ENCODE assay signal across 10 cellular contexts in the genomic region with DNA sequence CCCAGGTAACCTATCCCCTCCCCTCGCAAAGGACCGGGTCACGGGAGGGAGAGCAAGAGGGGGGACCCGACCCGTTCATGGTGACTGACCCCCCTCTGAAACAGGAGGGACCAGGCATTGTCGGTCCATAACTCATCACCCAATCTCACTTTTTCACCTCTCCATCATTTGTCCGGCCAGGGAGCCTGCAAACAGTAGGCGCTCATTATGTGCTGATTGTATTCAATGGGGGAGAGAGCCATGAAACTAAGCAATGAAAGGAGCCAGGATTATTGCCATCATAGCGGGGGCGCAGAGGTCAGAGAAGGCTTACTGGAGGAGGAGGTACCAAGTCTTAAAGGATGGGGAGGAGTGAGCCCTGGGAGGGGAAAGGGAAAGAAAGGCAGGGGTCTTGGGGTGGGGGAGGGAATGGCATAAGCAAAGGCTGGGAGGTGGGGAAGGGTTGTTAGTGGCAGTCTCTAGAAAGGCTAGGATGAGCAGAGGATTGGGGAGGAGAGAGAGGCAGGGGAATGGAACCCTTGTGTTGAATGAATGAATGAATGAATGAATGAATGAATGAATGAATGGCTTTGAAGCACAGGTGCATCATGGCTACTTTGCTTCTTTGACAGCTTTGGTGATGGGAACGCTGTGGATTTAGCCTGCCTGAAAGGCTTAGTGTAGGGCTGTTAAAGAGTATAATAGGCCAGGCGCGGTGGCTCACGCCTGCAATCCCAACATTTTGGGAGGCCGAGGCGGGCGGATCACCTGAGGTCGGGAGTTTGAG. TPM values are rescaled to one million over a fixed set of nuclear protein-coding genes. Genes with fewer than 3 reads are reported as not detected.
A peak's percentile ranks its signal among the peaks of the same experiment; 100 is the strongest.
DNase-seq lines count a peak whose midpoint lies in the region; TF ChIP-seq lines count a peak whose summit lies in the region.
"Had no signal": no experiment of that assay in that cellular context is flagged by ENCODE, and none has a peak within 500 bp of the region (broad histone marks: within the 10 kb centered on the region; RNA-seq: fewer than 3 reads in every experiment).

No MANE protein-coding gene starts in this region.

- H3K27ac Mint-ChIP-seq in activated naive CD4-positive, alpha-beta T cell treated with anti-CD3 and anti-CD28 coated beads, Interleukin-2, amount 50 U/mL, for 24 hours: peak overlapping the region; percentile 86
- H3K27ac Mint-ChIP-seq in activated naive CD8-positive, alpha-beta T cell treated with anti-CD3 and anti-CD28 coated beads for 36 hours: peak overlapping the region; percentile 80
- no peak overlapping the region for H3K27ac Mint-ChIP-seq in type B pancreatic cell

- H3K4me1 Mint-ChIP-seq in activated naive CD4-positive, alpha-beta T cell treated with anti-CD3 and anti-CD28 coated beads, Interleukin-2, amount 50 U/mL, for 24 hours: peaks cover 8% of the 10 kb centered on the region
- peaks cover 13% of the 10 kb centered on the region for H3K4me1 Mint-ChIP-seq in activated naive CD8-positive, alpha-beta T cell treated with anti-CD3 and anti-CD28 coated beads for 36 hours
- no peaks in the 10 kb centered on the region for H3K4me1 Mint-ChIP-seq in type B pancreatic cell (ENCODE audit: unreplicated experiment)

- no peak for TF ChIP-seq RAD21 in liver (IDR thresholded peaks at IDR 0.05)

- no peaks in the 10 kb centered on the region for H3K9me3 ChIP-seq in liver (ENCODE audit: control insufficient read depth in 4 of 4, low read length in 3 of 4)

- 79% methylated on average over 18 of the region's 18 CpGs for WGBS in liver

- no peaks in the 10 kb centered on the region for H3K27me3 ChIP-seq in liver (ENCODE audit: control insufficient read depth in 4 of 4, insufficient read depth in 4 of 4, low read length in 3 of 4)

- H3K27me3 Mint-ChIP-seq in activated naive CD4-positive, alpha-beta T cell treated with anti-CD3 and anti-CD28 coated beads, Interleukin-2, amount 50 U/mL, for 24 hours: no peaks in the 10 kb centered on the region
- no peaks in the 10 kb centered on the region for H3K27me3 Mint-ChIP-seq in activated naive CD8-positive, alpha-beta T cell treated with anti-CD3 and anti-CD28 coated beads for 36 hours
- peaks cover 21% of the 10 kb centered on the region for H3K27me3 Mint-ChIP-seq in type B pancreatic cell

- peak overlapping the region; percentile 88 for H3K4me3 Mint-ChIP-seq in activated naive CD4-positive, alpha-beta T cell treated with anti-CD3 and anti-CD28 coated beads, Interleukin-2, amount 50 U/mL, for 24 hours
- peak overlapping the region; percentile 83 for H3K4me3 Mint-ChIP-seq in activated naive CD8-positive, alpha-beta T cell treated with anti-CD3 and anti-CD28 coated beads for 36 hours
- H3K4me3 Mint-ChIP-seq in type B pancreatic cell: peak overlapping the region; percentile 76

- no peak overlapping the region for H3K9ac ChIP-seq in liver (ENCODE audit: low read depth in 1 of 2, low read length in 2 of 2)

- peak overlapping the region; percentile 72 to 87 (median 83) for H3K4me3 ChIP-seq in liver (ENCODE audit: low read depth in 1 of 3, low read length in 3 of 3)

- no peak for DNase-seq in activated naive CD4-positive, alpha-beta T cell (lab: John Stamatoyannopoulos, UW)
- DNase-seq in activated naive CD8-positive, alpha-beta T cell treated with anti-CD3 and anti-CD28 coated beads for 36 hours: no peak
- no peak for DNase-seq in type B pancreatic cell (ENCODE audit: extremely low spot score, unreplicated experiment)
- DNase-seq in cortex of kidney (lab: John Stamatoyannopoulos, UW): no peak
- DNase-seq in HK-2 (ENCODE audit: unreplicated experiment): no peak
- no peak for DNase-seq in iPS-NIHi11 (ENCODE audit: low spot score)
- DNase-seq: glutamatergic neuron, NCI-H1048 had no signal

- peaks cover 16 to 51% (median 40%) of the 10 kb centered on the region in 4 donors for H3K4me1 ChIP-seq in liver (ENCODE audit: control insufficient read depth in 4 of 4, insufficient read depth in 4 of 4, low read length in 3 of 4)

- no peaks in the 10 kb centered on the region for H3K9me3 Mint-ChIP-seq in activated naive CD4-positive, alpha-beta T cell treated with anti-CD3 and anti-CD28 coated beads, Interleukin-2, amount 50 U/mL, for 24 hours
- H3K9me3 Mint-ChIP-seq in activated naive CD8-positive, alpha-beta T cell treated with anti-CD3 and anti-CD28 coated beads for 36 hours: no peaks in the 10 kb centered on the region
- no peaks in the 10 kb centered on the region for H3K9me3 Mint-ChIP-seq in type B pancreatic cell

- peaks cover 8 to 22% (median 14%) of the 10 kb centered on the region in 4 donors for H3K36me3 ChIP-seq in liver (ENCODE audit: control insufficient read depth in 4 of 4, insufficient read depth in 3 of 4, low read depth in 1 of 4, low read length in 3 of 4)

- no peak for TF ChIP-seq CTCF in liver (IDR thresholded peaks at IDR 0.05; ENCODE audit: low read depth, low read length, missing input control)
- TF ChIP-seq CTCF in type B pancreatic cell (conservative IDR thresholded peaks at IDR 0.05): no peak

- peaks cover 3% of the 10 kb centered on the region for H3K36me3 Mint-ChIP-seq in activated naive CD4-positive, alpha-beta T cell treated with anti-CD3 and anti-CD28 coated beads, Interleukin-2, amount 50 U/mL, for 24 hours
- peaks cover 28% of the 10 kb centered on the region for H3K36me3 Mint-ChIP-seq in activated naive CD8-positive, alpha-beta T cell treated with anti-CD3 and anti-CD28 coated beads for 36 hours
- peaks cover 5% of the 10 kb centered on the region for H3K36me3 Mint-ChIP-seq in type B pancreatic cell

- peak overlapping the region; percentile 95 to 97 for H3K27ac ChIP-seq in liver (ENCODE audit: low read depth in 1 of 2, low read length in 2 of 2)

TF ChIP-seq in liver, 16 proteins besides CTCF, POLR2A, EP300 and RAD21:
- TF ChIP-seq RXRA (IDR thresholded peaks at IDR 0.05) (no peak), YY1 (IDR thresholded peaks at IDR 0.05) (no peak)
- TF ChIP-seq, protein P1, sequence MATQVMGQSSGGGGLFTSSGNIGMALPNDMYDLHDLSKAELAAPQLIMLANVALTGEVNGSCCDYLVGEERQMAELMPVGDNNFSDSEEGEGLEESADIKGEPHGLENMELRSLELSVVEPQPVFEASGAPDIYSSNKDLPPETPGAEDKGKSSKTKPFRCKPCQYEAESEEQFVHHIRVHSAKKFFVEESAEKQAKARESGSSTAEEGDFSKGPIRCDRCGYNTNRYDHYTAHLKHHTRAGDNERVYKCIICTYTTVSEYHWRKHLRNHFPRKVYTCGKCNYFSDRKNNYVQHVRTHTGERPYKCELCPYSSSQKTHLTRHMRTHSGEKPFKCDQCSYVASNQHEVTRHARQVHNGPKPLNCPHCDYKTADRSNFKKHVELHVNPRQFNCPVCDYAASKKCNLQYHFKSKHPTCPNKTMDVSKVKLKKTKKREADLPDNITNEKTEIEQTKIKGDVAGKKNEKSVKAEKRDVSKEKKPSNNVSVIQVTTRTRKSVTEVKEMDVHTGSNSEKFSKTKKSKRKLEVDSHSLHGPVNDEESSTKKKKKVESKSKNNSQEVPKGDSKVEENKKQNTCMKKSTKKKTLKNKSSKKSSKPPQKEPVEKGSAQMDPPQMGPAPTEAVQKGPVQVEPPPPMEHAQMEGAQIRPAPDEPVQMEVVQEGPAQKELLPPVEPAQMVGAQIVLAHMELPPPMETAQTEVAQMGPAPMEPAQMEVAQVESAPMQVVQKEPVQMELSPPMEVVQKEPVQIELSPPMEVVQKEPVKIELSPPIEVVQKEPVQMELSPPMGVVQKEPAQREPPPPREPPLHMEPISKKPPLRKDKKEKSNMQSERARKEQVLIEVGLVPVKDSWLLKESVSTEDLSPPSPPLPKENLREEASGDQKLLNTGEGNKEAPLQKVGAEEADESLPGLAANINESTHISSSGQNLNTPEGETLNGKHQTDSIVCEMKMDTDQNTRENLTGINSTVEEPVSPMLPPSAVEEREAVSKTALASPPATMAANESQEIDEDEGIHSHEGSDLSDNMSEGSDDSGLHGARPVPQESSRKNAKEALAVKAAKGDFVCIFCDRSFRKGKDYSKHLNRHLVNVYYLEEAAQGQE (IDR thresholded peaks at IDR 0.05): no peak
TF ChIP-seq in liver: peak in this region for 0.

RNA-seq across cellular contexts. Expression of a gene that starts 1.4 kb away (rescaled TPM):
- total RNA-seq in activated naive CD8-positive, alpha-beta T cell treated with anti-CD3 and anti-CD28 coated beads for 36 hours: 10 to 100 TPM; 46.8 to 47.0 TPM
- total RNA-seq in liver: 10 to 100 TPM; 13.1 to 87.5 TPM
- polyA plus RNA-seq in liver: 100 to 1,000 TPM in 1 of 2 donors, 10 to 100 TPM in 1; 82.0 to 104 TPM
- total RNA-seq in type B pancreatic cell (ENCODE audit: low replicate concordance): 16.8 and 18.9 TPM in 2 replicates

RNA-seq across cellular contexts. Expression of a gene that starts 15.0 kb away (rescaled TPM):
- total RNA-seq in activated naive CD8-positive, alpha-beta T cell treated with anti-CD3 and anti-CD28 coated beads for 36 hours: 1 to 10 TPM; 8.5 to 9.8 TPM
- 10 to 100 TPM in 1 of 2 donors, 1 to 10 TPM in 1; 7.8 to 10.5 TPM for total RNA-seq in liver
- 10 to 100 TPM in 1 of 2 donors, 1 to 10 TPM in 1; 5.5 to 13.5 TPM for polyA plus RNA-seq in liver
- total RNA-seq in type B pancreatic cell (ENCODE audit: low replicate concordance): 0.27 TPM in 1 of 2 replicates, not detected in the other

RNA-seq across cellular contexts. Expression of a gene that starts 18.7 kb away (rescaled TPM):
- 100 to 1,000 TPM; 214 to 227 TPM for total RNA-seq in activated naive CD8-positive, alpha-beta T cell treated with anti-CD3 and anti-CD28 coated beads for 36 hours
- total RNA-seq in liver (10 to 100 TPM; 10.4 to 18.1 TPM), type B pancreatic cell (ENCODE audit: low replicate concordance) (59.2 and 62.4 TPM in 2 replicates)
- 10 to 100 TPM; 10.1 to 20.7 TPM for polyA plus RNA-seq in liver

RNA-seq across cellular contexts. Expression of a gene that starts 24.0 kb away (rescaled TPM):
- total RNA-seq in activated naive CD8-positive, alpha-beta T cell treated with anti-CD3 and anti-CD28 coated beads for 36 hours: 10 to 100 TPM; 57.8 to 64.0 TPM
- total RNA-seq in liver (1 to 10 TPM; 3.2 to 4.1 TPM), type B pancreatic cell (ENCODE audit: low replicate concordance) (22.7 and 26.0 TPM in 2 replicates)
- 1 to 10 TPM in 1 of 2 donors, under 1 TPM in 1; 0.68 to 5.3 TPM for polyA plus RNA-seq in liver

RNA-seq across cellular contexts. Expression of a gene that starts 32.2 kb away (rescaled TPM):
- total RNA-seq in activated naive CD8-positive, alpha-beta T cell treated with anti-CD3 and anti-CD28 coated beads for 36 hours: 100 to 1,000 TPM; 287 to 293 TPM
- total RNA-seq in liver (10 to 100 TPM; 86.2 to 96.3 TPM), type B pancreatic cell (ENCODE audit: low replicate concordance) (179 and 215 TPM in 2 replicates)
- polyA plus RNA-seq in liver: 10 to 100 TPM; 71.0 to 84.4 TPM
